11 cellular contexts compared by ENCODE assay signal in genomic region chr9:19173598-19174125, GRCh38.
A peak's percentile ranks its signal among the peaks of the same experiment; 100 is the strongest.
DNase-seq lines count a peak whose midpoint lies in the region; ATAC-seq and TF ChIP-seq lines count a peak whose summit lies in the region.
"Had no signal": no experiment of that assay in that cellular context is flagged by ENCODE, and none has a peak within 500 bp of the region (broad histone marks: within the 10 kb centered on the region; RNA-seq: fewer than 3 reads in every experiment).

No MANE protein-coding gene starts in this region.

- H3K36me3 ChIP-seq in ACC112 (ENCODE audit: insufficient read depth, low read length) (no peaks in the 10 kb centered on the region), brain microvascular endothelial cell (replicated peaks) (no peaks in the 10 kb centered on the region)
- H3K36me3 ChIP-seq: heart left ventricle, tibial nerve had no signal

- in situ Hi-C loops in brain microvascular endothelial cell (cut with HindIII; ENCODE audit: low pct_ligation_motif_present, low sequenced_read_pairs), result no loop called here

- ATAC-seq in GM19351 (IDR thresholded peaks at IDR 0.05; ENCODE audit: unreplicated experiment), result peak; percentile 24
- ATAC-seq in HG03095 (IDR thresholded peaks at IDR 0.05; ENCODE audit: unreplicated experiment), result peak; percentile 12

- H3K27me3 ChIP-seq in ACC112 (ENCODE audit: insufficient read depth, low read length) (no peaks in the 10 kb centered on the region), brain microvascular endothelial cell (replicated peaks) (no peaks in the 10 kb centered on the region)
- H3K27me3 ChIP-seq: heart left ventricle, tibial nerve had no signal

- peaks cover 26% of the 10 kb centered on the region for H3K4me1 ChIP-seq in ACC112 (ENCODE audit: control insufficient read depth, insufficient read depth, low read length, unreplicated experiment)

- TF ChIP-seq CTCF in brain microvascular endothelial cell (IDR thresholded peaks at IDR 0.05; ENCODE audit: low read depth, low read length, missing control alignments), result no peak

- H2AFZ ChIP-seq in ACC112 (ENCODE audit: low read length, unreplicated experiment), result peak overlapping the region; percentile 61

- no peaks in the 10 kb centered on the region for H3K79me2 ChIP-seq in ACC112 (ENCODE audit: control insufficient read depth, insufficient read depth, low read length, unreplicated experiment)

- DNase-seq in brain microvascular endothelial cell (no peak), amygdala (lab: John Stamatoyannopoulos, UW) (no peak), NCI-H1694 treated with DMSO at 0.1 percent for 48 hours (lab: John Stamatoyannopoulos, UW) (no peak), activated gamma-delta T cell treated with Interleukin-2 at 50 U/mL for 16 hours (no peak)
- DNase-seq in activated CD8-positive, alpha-beta memory T cell treated with anti-CD3 and anti-CD28 coated beads for 24 hours, result no peak

- H3K27ac ChIP-seq in ACC112 (ENCODE audit: low read depth, low read length), result peak overlapping the region; percentile 74
- H3K27ac ChIP-seq in brain microvascular endothelial cell, result peak overlapping the region; percentile 46
- H3K27ac ChIP-seq: HL-60 had no signal

- no peak overlapping the region for H3K4me3 ChIP-seq in ACC112 (ENCODE audit: low read depth, low read length)
- H3K4me3 ChIP-seq in brain microvascular endothelial cell (ENCODE audit: low read depth, low read length), result no peak overlapping the region
- H3K4me3 ChIP-seq: heart left ventricle, tibial nerve had no signal
